In genomic region chr17:59401725-59402124, GRCh38 we compare ENCODE assay signal across 23 cellular contexts.
DNase-seq lines count a peak whose midpoint lies in the region; TF ChIP-seq lines count a peak whose summit lies in the region.
"Had no signal": no experiment of that assay in that cellular context is flagged by ENCODE, and none has a peak within 500 bp of the region (broad histone marks: within the 10 kb centered on the region; RNA-seq: fewer than 3 reads in every experiment).

No MANE protein-coding gene starts in this region.

- H3K36me3 Mint-ChIP-seq in progenitor cell of endocrine pancreas (ENCODE audit: insufficient read depth), result peaks cover 31% of the 10 kb centered on the region

- H3K36me3 ChIP-seq in MM.1S (replicated peaks; ENCODE audit: insufficient read depth, low read length), result no peaks in the 10 kb centered on the region
- H3K36me3 ChIP-seq: neural progenitor cell had no signal

- peaks cover 42% of the 10 kb centered on the region for H3K4me1 Mint-ChIP-seq in progenitor cell of endocrine pancreas (ENCODE audit: low read depth)

- H4K20me1 ChIP-seq in MM.1S (ENCODE audit: insufficient read depth, low read length), result no peaks in the 10 kb centered on the region

- H3K4me2 ChIP-seq in MM.1S (ENCODE audit: low read depth, low read length), result no peak overlapping the region
- H3K4me2 ChIP-seq: neural progenitor cell had no signal

- H3K9me3 ChIP-seq in MM.1S (replicated peaks; ENCODE audit: insufficient read depth, low read length), result no peaks in the 10 kb centered on the region
- H3K9me3 ChIP-seq: esophagus muscularis mucosa, lower lobe of right lung, upper lobe of left lung had no signal

- H3F3A ChIP-seq in MM.1S (ENCODE audit: insufficient read depth, low read length), result no peaks in the 10 kb centered on the region

- no peaks in the 10 kb centered on the region for H3K9me2 ChIP-seq in MM.1S (replicated peaks; ENCODE audit: insufficient read depth, low read length)

- no peaks in the 10 kb centered on the region for H3K27me3 ChIP-seq in MM.1S (replicated peaks; ENCODE audit: insufficient read depth, low read length)
- H3K27me3 ChIP-seq: esophagus muscularis mucosa, neural progenitor cell, upper lobe of left lung had no signal

- peak overlapping the region; percentile 53 for H3K4me3 Mint-ChIP-seq in progenitor cell of endocrine pancreas (ENCODE audit: low read depth)
- H3K4me3 Mint-ChIP-seq: activated CD4-positive, alpha-beta memory T cell treated with anti-CD3 and anti-CD28 coated beads for 36 hours; activated naive CD8-positive, alpha-beta T cell treated with anti-CD3 and anti-CD28 coated beads, Interleukin-2, amount 10 ng/mL, durations not matched to agents 7 days and 5 days; neural progenitor cell had no signal

- H3K79me2 ChIP-seq in MM.1S (ENCODE audit: low read length), result no peaks in the 10 kb centered on the region

- no peak overlapping the region for H3K27ac ChIP-seq in MM.1S (ENCODE audit: low read length)
- H3K27ac ChIP-seq: lower lobe of right lung, neural progenitor cell, upper lobe of left lung had no signal

- H3K9me3 Mint-ChIP-seq in progenitor cell of endocrine pancreas (ENCODE audit: low read depth), result no peaks in the 10 kb centered on the region
- H3K9me3 Mint-ChIP-seq: activated CD4-positive, alpha-beta memory T cell treated with anti-CD3 and anti-CD28 coated beads for 36 hours; activated naive CD8-positive, alpha-beta T cell treated with anti-CD3 and anti-CD28 coated beads, Interleukin-2, amount 10 ng/mL, durations not matched to agents 7 days and 5 days had no signal

- no peak overlapping the region for H2AFZ ChIP-seq in MM.1S (ENCODE audit: low read length)
- H2AFZ ChIP-seq: neural progenitor cell had no signal

- H3K27me3 Mint-ChIP-seq in progenitor cell of endocrine pancreas, result no peaks in the 10 kb centered on the region
- H3K27me3 Mint-ChIP-seq: activated CD4-positive, alpha-beta memory T cell treated with anti-CD3 and anti-CD28 coated beads for 36 hours; activated naive CD8-positive, alpha-beta T cell treated with anti-CD3 and anti-CD28 coated beads, Interleukin-2, amount 10 ng/mL, durations not matched to agents 7 days and 5 days had no signal

- H3K27ac Mint-ChIP-seq in progenitor cell of endocrine pancreas, result peak overlapping the region; percentile 67
- H3K27ac Mint-ChIP-seq: activated CD4-positive, alpha-beta memory T cell treated with anti-CD3 and anti-CD28 coated beads for 36 hours; activated naive CD8-positive, alpha-beta T cell treated with anti-CD3 and anti-CD28 coated beads, Interleukin-2, amount 10 ng/mL, durations not matched to agents 7 days and 5 days; neural progenitor cell had no signal

- no peak overlapping the region for H3K9ac ChIP-seq in MM.1S (ENCODE audit: low read length)
- H3K9ac ChIP-seq: neural progenitor cell had no signal

- H3K4me3 ChIP-seq in MM.1S (ENCODE audit: low read length), result no peak overlapping the region
- H3K4me3 ChIP-seq: esophagus muscularis mucosa, lower lobe of right lung, neural progenitor cell, upper lobe of left lung had no signal

- DNase-seq in NCI-H2171 treated with DMSO at 0.1 percent for 48 hours (lab: John Stamatoyannopoulos, UW), result peak; percentile 46
- DNase-seq in NCI-H2171 (lab: John Stamatoyannopoulos, UW), result no peak
- peak; percentile 65 for DNase-seq in NCI-H526 treated with DMSO at 0.1 percent for 48 hours (lab: John Stamatoyannopoulos, UW)
- DNase-seq in foreskin melanocyte, result peak; percentile 8
- DNase-seq in progenitor cell of endocrine pancreas (ENCODE audit: low spot score, unreplicated experiment), result no peak
- DNase-seq in activated effector memory CD4-positive, alpha-beta T cell treated with anti-CD3 and anti-CD28 coated beads, Interleukin-2, amount 50 U/mL, for 16 hours, result no peak
- DNase-seq in pons (ENCODE audit: low spot score), result no peak
- DNase-seq in MM.1S, result no peak
- DNase-seq: 8988T; activated CD4-positive, alpha-beta memory T cell treated with anti-CD3 and anti-CD28 coated beads for 36 hours; activated effector memory CD4-positive, alpha-beta T cell treated with Interleukin-2 at 50 U/mL for 16 hours; activated naive CD8-positive, alpha-beta T cell treated with anti-CD3 and anti-CD28 coated beads, Interleukin-2, amount 10 ng/mL, durations not matched to agents 7 days and 5 days; DMS53; GDM1; Karpas-422; lower lobe of right lung; MV-4-11; NCI-H1694; NCI-H69; SW 1271; upper lobe of left lung had no signal

- TF ChIP-seq CTCF in progenitor cell of endocrine pancreas (IDR thresholded peaks at IDR 0.05; ENCODE audit: unreplicated experiment), result no peak
- no peak for TF ChIP-seq CTCF in MM.1S (IDR thresholded peaks at IDR 0.05; ENCODE audit: low read length)

- no peaks in the 10 kb centered on the region for H3K4me1 ChIP-seq in MM.1S (ENCODE audit: low read length)
- H3K4me1 ChIP-seq: lower lobe of right lung, upper lobe of left lung had no signal

Comparison
In these comparisons a context has a peak if more than half of its experiments do, and no peak if none do; other contexts are left out.
1. DNase-seq: peak in NCI-H2171 treated with DMSO at 0.1 percent for 48 hours (single experiment), NCI-H526 treated with DMSO at 0.1 percent for 48 hours (single experiment) and foreskin melanocyte (single experiment); none in NCI-H2171 (single experiment), progenitor cell of endocrine pancreas (single experiment), activated effector memory CD4-positive, alpha-beta T cell treated with anti-CD3 and anti-CD28 coated beads, Interleukin-2, amount 50 U/mL, for 16 hours (single experiment), pons (single experiment) and MM.1S (single experiment).